ENCODE assay signal across 8 cellular contexts in the genomic region with DNA sequence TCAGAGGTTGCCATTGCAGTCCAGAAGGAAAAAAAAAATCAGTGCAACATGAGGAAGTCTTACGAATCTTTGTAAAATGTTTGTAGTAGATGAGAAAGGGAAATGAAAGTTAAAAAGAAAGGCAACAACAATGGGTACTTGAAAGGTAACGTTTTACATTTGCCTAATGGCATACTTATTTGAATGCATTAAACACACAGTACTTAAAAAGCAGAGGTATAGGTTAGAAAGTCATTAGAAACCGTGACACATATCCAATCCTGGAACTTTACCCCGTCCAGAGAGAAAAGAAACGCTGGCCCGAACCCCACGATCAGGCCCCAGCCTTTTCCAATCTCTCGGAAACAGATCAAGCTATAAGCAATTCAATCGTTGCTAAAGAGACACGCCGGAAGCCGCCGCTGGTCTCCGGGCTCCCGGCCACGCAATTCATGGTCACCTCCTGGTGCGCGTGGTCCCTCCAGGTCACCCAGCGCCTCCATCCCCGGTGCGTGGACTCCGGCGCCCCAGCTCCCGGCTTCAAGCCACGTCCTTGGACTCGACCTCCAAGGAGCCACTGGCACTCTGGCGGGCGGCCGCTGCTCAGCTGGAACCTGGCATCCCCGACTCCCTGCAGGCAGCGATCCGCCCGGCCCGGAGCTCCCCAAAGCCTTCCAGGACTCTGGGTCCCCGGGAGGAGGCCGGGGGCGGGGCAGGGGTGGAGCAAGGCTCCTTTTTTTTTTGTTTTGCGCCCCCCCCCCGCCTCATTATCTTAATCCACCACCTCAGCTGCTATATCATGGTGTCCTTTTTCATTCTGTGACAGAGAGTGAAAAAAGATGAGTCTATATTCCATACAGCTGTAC. TPM values are rescaled to one million over a fixed set of nuclear protein-coding genes. Genes with fewer than 3 reads are reported as not detected.
DNase-seq lines count a peak whose midpoint lies in the region; TF ChIP-seq lines count a peak whose summit lies in the region.

A gene (minus strand): TSS at position 663 of the 845 bp plus-strand sequence. CDS start 181 bp downstream, at position 482.

- no peaks in the 10 kb centered on the region; the same call in 1 of the 2 replicates for H3K27me3 Mint-ChIP-seq in HFFc6 (ENCODE audit: insufficient read depth)
- no peaks in the 10 kb centered on the region for H3K27me3 Mint-ChIP-seq in endodermal cell (ENCODE audit: insufficient read depth)

- H2AFZ ChIP-seq in mesenchymal stem cell (ENCODE audit: low read depth, low read length) = peak within 1 kb of the TSS; percentile 75

- peak within 1 kb of the TSS; percentile 95 for H3K4me2 ChIP-seq in mesenchymal stem cell (ENCODE audit: low read length, poor library complexity, severe bottlenecking)

- TF ChIP-seq POLR2A in NB4 (IDR thresholded peaks at IDR 0.05; ENCODE audit: extremely low read depth, insufficient read length) = no peak

- H2BK120ac ChIP-seq in mesenchymal stem cell (ENCODE audit: low read depth, low read length) = peak within 1 kb of the TSS; percentile 79

- H3K4me3 Mint-ChIP-seq in HFFc6 (no peak within 1 kb of the TSS; the same call in 1 of the 2 replicates), endodermal cell (peak within 1 kb of the TSS; percentile 66)

- H3K36me3 ChIP-seq in endodermal cell (ENCODE audit: control insufficient read depth, insufficient read depth, low read length) = no peaks in the 10 kb centered on the region
- peaks cover 0 to 4% of the 10 kb centered on the region in 2 experiments for H3K36me3 ChIP-seq in mesenchymal stem cell (ENCODE audit: control insufficient read depth in 1 of 2, insufficient read depth in 2 of 2, low read depth in 1 of 2, low read length in 2 of 2)

- H3K4me1 Mint-ChIP-seq in HFFc6 (ENCODE audit: low read depth) (peaks cover 7% of the 10 kb centered on the region; the same call in 1 of the 2 replicates), endodermal cell (peaks cover 2% of the 10 kb centered on the region)

- WGBS in endodermal cell (ENCODE audit: insufficient coverage in 1 of 2, insufficient read length in 1 of 2), 2 experiments = 2 to 6% methylated on average over 14 to 37 of the region's 39 CpGs
- WGBS in mesenchymal stem cell = under 1% methylated on average over 33 of the region's 39 CpGs

- H3K27ac Mint-ChIP-seq in HFFc6 = peak within 1 kb of the TSS; percentile 80
- peak within 1 kb of the TSS; percentile 56 for H3K27ac Mint-ChIP-seq in endodermal cell

- H3K36me3 Mint-ChIP-seq in HFFc6 (ENCODE audit: low read depth) (peaks cover 4% of the 10 kb centered on the region; the same call in 1 of the 2 replicates), endodermal cell (ENCODE audit: low read depth) (peaks cover 4% of the 10 kb centered on the region)

- peak; percentile 55 to 92 (median 92) for DNase-seq in NCI-H1417 (lab: John Stamatoyannopoulos, UW)
- no peak for DNase-seq in NCI-H1417 treated with DMSO at 0.1 percent for 48 hours (lab: John Stamatoyannopoulos, UW)
- no peak for DNase-seq in HFFc6
- peak; percentile 26 for DNase-seq in NB4 (ENCODE audit: low read depth)
- DNase-seq in activated CD8-positive, alpha-beta memory T cell treated with anti-CD3 and anti-CD28 coated beads for 24 hours = peak; percentile 84
- peak; percentile 87 for DNase-seq in endodermal cell
- DNase-seq in mesenchymal stem cell = peak; percentile 61
- peak; percentile 64 for DNase-seq in stimulated activated naive CD4-positive, alpha-beta T cell treated with Interleukin-2 at 50 U/mL for 16 hours (lab: John Stamatoyannopoulos, UW)

- H3K9ac ChIP-seq in endodermal cell (ENCODE audit: extremely low read depth, low read length, poor library complexity, severe bottlenecking) (peak within 1 kb of the TSS; percentile 49), mesenchymal stem cell (ENCODE audit: low read length) (peak within 1 kb of the TSS; percentile 86)

- peak within 1 kb of the TSS; percentile 23 to 71 for H2BK12ac ChIP-seq in mesenchymal stem cell (ENCODE audit: low read length in 2 of 2)

- H3K4ac ChIP-seq in mesenchymal stem cell (ENCODE audit: low read depth in 1 of 2, low read length in 2 of 2) = peak within 1 kb of the TSS in 1 of 2 experiments; percentile 16

- peak within 1 kb of the TSS; percentile 62 for H2BK5ac ChIP-seq in mesenchymal stem cell (ENCODE audit: low read depth, low read length, poor library complexity, severe bottlenecking)

- TF ChIP-seq CTCF in HFFc6 (IDR thresholded peaks at IDR 0.05) (no peak), NB4 (IDR thresholded peaks at IDR 0.05; ENCODE audit: low read depth, low read length) (no peak), endodermal cell (conservative IDR thresholded peaks at IDR 0.05) (no peak)

- no peak within 1 kb of the TSS for H2AK5ac ChIP-seq in mesenchymal stem cell (ENCODE audit: low read length, severe bottlenecking)

- H4K91ac ChIP-seq in mesenchymal stem cell (ENCODE audit: low read length) = no peak within 1 kb of the TSS

- peaks cover 4% of the 10 kb centered on the region for H3K79me1 ChIP-seq in mesenchymal stem cell (replicated peaks; ENCODE audit: low read length, poor library complexity, severe bottlenecking)

- peak within 1 kb of the TSS in 1 of 2 experiments; percentile 86 for H3K14ac ChIP-seq in mesenchymal stem cell (ENCODE audit: low read length in 2 of 2)

- H3K9me3 ChIP-seq in endodermal cell (ENCODE audit: control insufficient read depth, low read length) (no peaks in the 10 kb centered on the region), mesenchymal stem cell (ENCODE audit: control insufficient read depth, low read length) (no peaks in the 10 kb centered on the region)

- H3K4me3 ChIP-seq in NB4 (ENCODE audit: low read depth, low read length) (peak within 1 kb of the TSS; percentile 59), endodermal cell (ENCODE audit: low read length) (peak within 1 kb of the TSS; percentile 83), mesenchymal stem cell (ENCODE audit: insufficient read depth in 1 of 2, low read depth in 1 of 2, low read length in 2 of 2) (peak within 1 kb of the TSS; percentile 87 to 95)

- H3K18ac ChIP-seq in mesenchymal stem cell (ENCODE audit: low read depth in 1 of 2, low read length in 2 of 2) = peak within 1 kb of the TSS; percentile 75 to 93

- H3K9me3 Mint-ChIP-seq in HFFc6 (no peaks in the 10 kb centered on the region), endodermal cell (no peaks in the 10 kb centered on the region)

- H3K27me3 ChIP-seq in endodermal cell (ENCODE audit: control insufficient read depth, insufficient read depth, low read length, poor library complexity, severe bottlenecking) (no peaks in the 10 kb centered on the region), mesenchymal stem cell (ENCODE audit: control insufficient read depth in 1 of 2, insufficient read depth in 1 of 2, low read length in 2 of 2) (no peaks in the 10 kb centered on the region)

- no peak within 1 kb of the TSS for H3K23ac ChIP-seq in mesenchymal stem cell (ENCODE audit: low read length in 2 of 2)

- H4K8ac ChIP-seq in mesenchymal stem cell (ENCODE audit: low read length) = peak within 1 kb of the TSS; percentile 77

- peak within 1 kb of the TSS; percentile 60 for H2BK15ac ChIP-seq in mesenchymal stem cell (ENCODE audit: low read depth, poor library complexity, severe bottlenecking)

- H3K27ac ChIP-seq in endodermal cell (ENCODE audit: low read depth, low read length) (no peak within 1 kb of the TSS), mesenchymal stem cell (ENCODE audit: low read length, poor library complexity, severe bottlenecking) (peak within 1 kb of the TSS; percentile 45)

- H3K4me1 ChIP-seq in endodermal cell (ENCODE audit: control insufficient read depth, insufficient read depth, low read length) (no peaks in the 10 kb centered on the region), mesenchymal stem cell (ENCODE audit: control insufficient read depth, insufficient read depth, low read depth, low read length) (no peaks in the 10 kb centered on the region)

RNA-seq across cellular contexts. Expression of the gene that starts here (rescaled TPM):
- 1 to 10 TPM; 2.9 to 4.1 (median 3.5) TPM for total RNA-seq in HFFc6 (2021; fragmentation: NEBNext Ultra II Directional; extraction: Animal tissue kit (Norgen Biotek cat#: 25700))
- 10 to 100 TPM; 10.9 to 15.3 TPM for total RNA-seq in endodermal cell
- 16.0 TPM for polyA plus RNA-seq in endodermal cell (2013, experiment 1 of 2)
- polyA plus RNA-seq in endodermal cell (2013, experiment 2 of 2) = 14.4 TPM
- 10.4 TPM for polyA plus RNA-seq in mesenchymal stem cell (2013, experiment 1 of 2)
- 10.8 TPM for polyA plus RNA-seq in mesenchymal stem cell (2013, experiment 2 of 2)

Comparison
In these comparisons a context has a peak if more than half of its experiments do, and no peak if none do; other contexts are left out.
1. DNase-seq: peak in NCI-H1417 (3 of 3), NB4 (single experiment), activated CD8-positive, alpha-beta memory T cell treated with anti-CD3 and anti-CD28 coated beads for 24 hours (single experiment), endodermal cell (single experiment), mesenchymal stem cell (single experiment) and stimulated activated naive CD4-positive, alpha-beta T cell treated with Interleukin-2 at 50 U/mL for 16 hours (single experiment); none in NCI-H1417 treated with DMSO at 0.1 percent for 48 hours (single experiment) and HFFc6 (single experiment).
2. Peak in every context shown above with its lines, with median percentiles within 50 percentile points of each other: H3K4me3 ChIP-seq.